ENCODE assay signal across 8 cellular contexts in genomic region chr22:38924197-38924952, GRCh38. TPM values are rescaled to one million over a fixed set of nuclear protein-coding genes. Genes with fewer than 3 reads are reported as not detected.
DNase-seq lines count a peak whose midpoint lies in the region; ATAC-seq and TF ChIP-seq lines count a peak whose summit lies in the region.

No MANE protein-coding gene starts in this region.

- ATAC-seq in left cardiac atrium = peak; percentile 64 to 81
- ATAC-seq in effector memory CD8-positive, alpha-beta T cell (replicated peaks) = no peak
- no peak for ATAC-seq in activated naive CD4-positive, alpha-beta T cell treated with anti-CD3 and anti-CD28 coated beads, Interleukin-2, amount 50 U/mL, for 72 hours

- no peak for TF ChIP-seq POLR2A in adrenal gland (IDR thresholded peaks at IDR 0.05)

- no peak overlapping the region for H3K4me3 Mint-ChIP-seq in effector memory CD8-positive, alpha-beta T cell

- intact Hi-C loops in adrenal gland (cut with DNase I) = loop anchor here (5.0 to 10.0 kb wide), 3 partner anchors 50 to 150 kb away; partner anchors contain the start of gene CBX6 (in 2 of the 2)
- intact Hi-C loops in left cardiac atrium (cut with DNase I) = loop anchor here (5.0 to 10.0 kb wide), 2 partner anchors 42 to 50 kb away; partner anchors contain the start of gene CBX6 (in 1 of the 2)

- DNase-seq in AG08396 (ENCODE audit: low spot score) (peak; percentile 80), NCI-H1417 (lab: John Stamatoyannopoulos, UW) (peak; percentile 80 to 95 (median 86)), adrenal gland (peak; percentile 73 to 94 (median 88)), left cardiac atrium (peak; percentile 86)
- no peak for DNase-seq in effector memory CD8-positive, alpha-beta T cell
- no peak for DNase-seq in activated CD4-positive, CD25-positive, alpha-beta regulatory T cell (lab: John Stamatoyannopoulos, UW)
- no peak for DNase-seq in activated naive CD4-positive, alpha-beta T cell treated with anti-CD3 and anti-CD28 coated beads, Interleukin-2, amount 50 U/mL, for 72 hours (ENCODE audit: low spot score in 2 of 2)

- peak overlapping the region; percentile 78 for H3K4me2 ChIP-seq in skeletal muscle satellite cell (ENCODE audit: low read length)

- peak overlapping the region in 1 of 4 donors; percentile 14 for H3K4me3 ChIP-seq in adrenal gland
- H3K4me3 ChIP-seq in skeletal muscle satellite cell (ENCODE audit: low read length) = peak overlapping the region; percentile 55

- 7 to 15% (median 13%) methylated on average over 10 of the region's 10 CpGs for WGBS in adrenal gland, 4 donors

- peaks cover 39 to 55% of the 10 kb centered on the region in 2 donors for H3K27me3 Mint-ChIP-seq in effector memory CD8-positive, alpha-beta T cell

- H3K27ac ChIP-seq in adrenal gland = peak overlapping the region; percentile 35 to 93 (median 82)

- H3K9me3 ChIP-seq in adrenal gland (replicated peaks in 1 of 3) (no peaks in the 10 kb centered on the region), skeletal muscle satellite cell (replicated peaks; ENCODE audit: low read length) (no peaks in the 10 kb centered on the region)

- H3K9ac ChIP-seq in skeletal muscle satellite cell (ENCODE audit: low read depth, low read length) = no peak overlapping the region

- no peak overlapping the region for H3K27ac Mint-ChIP-seq in effector memory CD8-positive, alpha-beta T cell
- H3K27ac Mint-ChIP-seq in activated naive CD4-positive, alpha-beta T cell treated with anti-CD3 and anti-CD28 coated beads, Interleukin-2, amount 50 U/mL, for 72 hours = no peak overlapping the region

- H3K4me1 Mint-ChIP-seq in effector memory CD8-positive, alpha-beta T cell (ENCODE audit: low read depth in 2 of 2) = peaks cover 2 to 4% of the 10 kb centered on the region in 2 donors

- no peak for TF ChIP-seq CTCF in adrenal gland (IDR thresholded peaks at IDR 0.05)

- peaks cover 15 to 36% of the 10 kb centered on the region in 2 donors for H3K4me1 ChIP-seq in adrenal gland (replicated peaks in 1 of 2)
- peaks cover 31% of the 10 kb centered on the region for H3K4me1 ChIP-seq in skeletal muscle satellite cell (ENCODE audit: control insufficient read depth, insufficient read depth, low read length)

- H3K27me3 ChIP-seq in adrenal gland = no peaks in the 10 kb centered on the region
- peaks cover 37% of the 10 kb centered on the region for H3K27me3 ChIP-seq in skeletal muscle satellite cell (ENCODE audit: control insufficient read depth, insufficient read depth, low read length)

- H3K36me3 ChIP-seq in adrenal gland (replicated peaks in 1 of 2) (no peaks in the 10 kb centered on the region), skeletal muscle satellite cell (ENCODE audit: insufficient read depth, low read length) (no peaks in the 10 kb centered on the region)

- H3K36me3 Mint-ChIP-seq in effector memory CD8-positive, alpha-beta T cell (ENCODE audit: insufficient read depth) = no peaks in the 10 kb centered on the region
- no peaks in the 10 kb centered on the region for H3K36me3 Mint-ChIP-seq in activated naive CD4-positive, alpha-beta T cell treated with anti-CD3 and anti-CD28 coated beads, Interleukin-2, amount 50 U/mL, for 72 hours

- no peaks in the 10 kb centered on the region for H3K9me3 Mint-ChIP-seq in effector memory CD8-positive, alpha-beta T cell
- no peaks in the 10 kb centered on the region for H3K9me3 Mint-ChIP-seq in activated naive CD4-positive, alpha-beta T cell treated with anti-CD3 and anti-CD28 coated beads, Interleukin-2, amount 50 U/mL, for 72 hours

RNA-seq across cellular contexts. Expression of gene APOBEC3A, which starts 33.0 kb away (rescaled TPM):
- total RNA-seq in adrenal gland = under 1 TPM in 4 of 8 donors, not detected in 4; 0.28 to 0.95 (median 0.54) TPM
- polyA plus RNA-seq in adrenal gland = under 1 TPM; 0.27 to 0.72 (median 0.48) TPM
- total RNA-seq in left cardiac atrium = 1 to 10 TPM; 1.6 to 2.9 TPM
- not detected in 2 replicates for total RNA-seq in skeletal muscle satellite cell (2012; rRNA removed)
- not detected for total RNA-seq in activated naive CD4-positive, alpha-beta T cell treated with anti-CD3 and anti-CD28 coated beads, Interleukin-2, amount 50 U/mL, for 72 hours

RNA-seq across cellular contexts. Expression of gene CBX6, which starts 52.4 kb away (rescaled TPM):
- total RNA-seq in adrenal gland (100 to 1,000 TPM in 1 of 8 donors, 10 to 100 TPM in 7; 48.0 to 151 (median 79.5) TPM), left cardiac atrium (10 to 100 TPM; 46.0 to 54.3 TPM)
- polyA plus RNA-seq in adrenal gland = 10 to 100 TPM; 21.0 to 87.3 (median 38.8) TPM
- 45.2 and 49.4 TPM in 2 replicates for total RNA-seq in skeletal muscle satellite cell (2012; rRNA removed)
- 10 to 100 TPM; 46.9 to 92.6 TPM for total RNA-seq in activated naive CD4-positive, alpha-beta T cell treated with anti-CD3 and anti-CD28 coated beads, Interleukin-2, amount 50 U/mL, for 72 hours

RNA-seq across cellular contexts. Expression of gene APOBEC3B, which starts 57.8 kb away (rescaled TPM):
- total RNA-seq in adrenal gland (1 to 10 TPM in 6 of 8 donors, under 1 TPM in 1, not detected in 1; 0.74 to 2.4 (median 1.5) TPM), left cardiac atrium (1 to 10 TPM; 1.5 to 1.6 TPM)
- 1 to 10 TPM in 2 of 3 donors, under 1 TPM in 1; 0.32 to 2.8 (median 1.0) TPM for polyA plus RNA-seq in adrenal gland
- 2.3 and 2.8 TPM in 2 replicates for total RNA-seq in skeletal muscle satellite cell (2012; rRNA removed)
- total RNA-seq in activated naive CD4-positive, alpha-beta T cell treated with anti-CD3 and anti-CD28 coated beads, Interleukin-2, amount 50 U/mL, for 72 hours = 1 to 10 TPM; 6.4 to 9.6 TPM

Comparison
In these comparisons a context has a peak if more than half of its experiments do, and no peak if none do; other contexts are left out.
1. DNase-seq: peak in AG08396 (single experiment), NCI-H1417 (3 of 3), adrenal gland (7 of 7) and left cardiac atrium (single experiment); none in effector memory CD8-positive, alpha-beta T cell (0 of 3), activated CD4-positive, CD25-positive, alpha-beta regulatory T cell (0 of 4) and activated naive CD4-positive, alpha-beta T cell treated with anti-CD3 and anti-CD28 coated beads, Interleukin-2, amount 50 U/mL, for 72 hours (0 of 2).
2. ATAC-seq: peak in left cardiac atrium (2 of 2); none in effector memory CD8-positive, alpha-beta T cell (single experiment) and activated naive CD4-positive, alpha-beta T cell treated with anti-CD3 and anti-CD28 coated beads, Interleukin-2, amount 50 U/mL, for 72 hours (0 of 2).